ENCODE assay signal across 8 cellular contexts in the genomic region with DNA sequence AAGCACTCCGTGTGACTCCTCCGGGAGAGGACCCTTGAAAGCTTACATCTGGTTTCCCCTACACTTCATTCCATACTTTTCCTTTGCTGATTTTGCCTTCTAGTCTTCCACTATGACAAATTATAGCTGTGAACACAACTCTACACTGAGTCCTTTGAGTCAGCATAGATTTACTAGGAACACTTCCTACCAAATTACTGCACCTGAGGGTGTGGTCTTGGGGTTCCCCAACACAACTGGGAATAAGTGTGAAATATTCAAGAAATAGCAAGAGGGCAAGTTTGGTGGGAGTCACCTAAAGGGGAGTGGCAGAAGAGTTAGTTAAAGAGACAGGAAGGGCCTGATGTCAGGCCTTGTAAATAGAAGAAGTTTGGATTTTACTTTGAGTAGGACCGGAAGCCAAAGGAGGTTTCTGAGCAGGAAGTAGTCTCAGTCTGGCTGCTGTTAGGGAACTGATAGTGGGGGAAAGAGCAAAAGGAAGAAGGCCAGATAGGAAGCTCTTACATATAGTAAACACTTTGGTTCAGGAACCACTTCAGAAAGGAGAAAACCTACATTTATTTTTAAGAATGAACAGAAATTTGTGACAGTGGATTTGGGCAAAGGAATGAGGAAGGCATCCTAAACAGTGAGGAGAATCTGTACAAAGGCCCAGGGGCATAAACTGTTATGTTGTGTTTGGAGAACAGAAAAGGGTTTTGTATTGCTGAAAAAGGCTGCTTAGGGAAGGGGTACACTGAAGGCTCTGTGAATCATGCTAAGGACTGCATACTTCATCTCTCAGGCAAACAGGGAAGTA. TPM values are rescaled to one million over a fixed set of nuclear protein-coding genes. Genes with fewer than 3 reads are reported as not detected.
DNase-seq lines count a peak whose midpoint lies in the region; ATAC-seq, FAIRE-seq and TF ChIP-seq lines count a peak whose summit lies in the region.

No MANE protein-coding gene starts in this region.

- H3K27me3 ChIP-seq in esophagus squamous epithelium (no peaks in the 10 kb centered on the region), gastrocnemius medialis (no peaks in the 10 kb centered on the region)

- TF ChIP-seq POLR2A in esophagus squamous epithelium (IDR thresholded peaks at IDR 0.05) (no peak), gastrocnemius medialis (IDR thresholded peaks at IDR 0.05) (no peak)

- 55 to 74% methylated on average over 3 of the region's 3 CpGs for WGBS in esophagus squamous epithelium, 2 donors

- H3K36me3 ChIP-seq in esophagus squamous epithelium: peaks cover 0 to 94% (median 0%) of the 10 kb centered on the region in 3 donors
- peaks cover 0 to 13% of the 10 kb centered on the region in 2 donors for H3K36me3 ChIP-seq in gastrocnemius medialis

- H3K4me1 ChIP-seq in esophagus squamous epithelium: peaks cover 0 to 38% (median 17%) of the 10 kb centered on the region in 3 donors
- H3K4me1 ChIP-seq in gastrocnemius medialis: peaks cover 44 to 46% of the 10 kb centered on the region in 2 donors

- no peak for TF ChIP-seq CTCF in esophagus squamous epithelium (IDR thresholded peaks at IDR 0.05)
- no peak for TF ChIP-seq CTCF in gastrocnemius medialis (IDR thresholded peaks at IDR 0.05 in 4 of 5, conservative IDR thresholded peaks at IDR 0.05 in 1 of 5)

- DNase-seq in OCI-M2 (lab: John Stamatoyannopoulos, UW; ENCODE audit: unreplicated experiment) (peak; percentile 34), esophagus squamous epithelium (lab: John Stamatoyannopoulos, UW) (no peak), gastrocnemius medialis (no peak), RCC 7860 (ENCODE audit: low spot score) (no peak), AG08395 (ENCODE audit: low spot score) (no peak), frontal cortex (ENCODE audit: low spot score in 2 of 2) (no peak)

- in situ Hi-C loops in gastrocnemius medialis (cut with MboI; ENCODE audit: low sequenced_read_pairs in 4 of 4): no loop called here

- H3K27ac ChIP-seq in esophagus squamous epithelium (peak overlapping the region in 3 of 4 donors; percentile 49 to 64 (median 61)), gastrocnemius medialis (peak overlapping the region; percentile 63 to 78 (median 70))

- FAIRE-seq in RCC 7860 (lab: Jason Lieb, UNC) (no peak), frontal cortex (lab: Jason Lieb, UNC) (no peak)

- ATAC-seq in GM18498 (IDR thresholded peaks at IDR 0.05; ENCODE audit: unreplicated experiment) (peak; percentile 69), HG02588 (IDR thresholded peaks at IDR 0.05; ENCODE audit: unreplicated experiment) (peak; percentile 79), gastrocnemius medialis (peak in 1 of 2 donors; percentile 21)

- no peak overlapping the region for H3K4me3 ChIP-seq in esophagus squamous epithelium
- no peak overlapping the region for H3K4me3 ChIP-seq in gastrocnemius medialis

- intact Hi-C loops in esophagus squamous epithelium (cut with DNase I): no loop called here
- intact Hi-C loops in gastrocnemius medialis (cut with DNase I; ENCODE audit: low total_unique reads): no loop called here

- H3K9me3 ChIP-seq in esophagus squamous epithelium (no peaks in the 10 kb centered on the region), gastrocnemius medialis (no peaks in the 10 kb centered on the region)

RNA-seq across cellular contexts. Expression of a gene that starts 14.3 kb away (rescaled TPM):
- total RNA-seq in esophagus squamous epithelium (10 to 100 TPM; 19.0 to 38.3 (median 28.7) TPM), gastrocnemius medialis (10 to 100 TPM; 46.8 to 63.9 (median 51.0) TPM), frontal cortex (64.0 TPM)
